24 cellular contexts compared by ENCODE assay signal in the genomic region with DNA sequence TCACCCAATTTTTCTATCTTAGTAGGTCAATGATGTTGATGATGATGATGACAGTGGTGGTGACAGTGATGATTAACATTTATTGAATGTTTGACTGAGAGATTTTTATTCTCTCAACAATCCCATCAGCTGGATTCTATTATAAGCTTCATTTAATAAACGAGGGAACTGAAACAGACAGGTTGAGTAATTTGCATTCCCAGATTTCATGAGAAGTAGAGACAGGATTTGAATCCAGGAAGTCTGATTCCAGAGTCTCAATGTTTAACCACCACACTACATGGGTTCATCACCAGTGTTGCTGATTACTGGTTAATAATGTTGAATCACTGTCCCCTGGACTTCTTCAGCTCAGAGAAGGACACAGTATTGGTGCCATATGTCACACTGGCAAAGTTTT.
"Had no signal": no experiment of that assay in that cellular context is flagged by ENCODE, and none has a peak within 500 bp of the region (broad histone marks: within the 10 kb centered on the region; RNA-seq: fewer than 3 reads in every experiment).

No MANE protein-coding gene starts in this region.

- FAIRE-seq: colon, islet of Langerhans had no signal

- H3K4me3 ChIP-seq: dorsolateral prefrontal cortex, heart right ventricle, lower lobe of right lung, prostate gland, sigmoid colon, spleen, testis, tibial artery had no signal

- H3K4me1 ChIP-seq: foreskin keratinocyte, prostate gland had no signal

- H3K9me3 ChIP-seq: heart right ventricle, lower lobe of right lung, prostate gland, sigmoid colon, spleen, testis, tibial artery had no signal

- H3K27ac ChIP-seq: dorsolateral prefrontal cortex, epithelial cell of prostate, foreskin keratinocyte, lower lobe of right lung, prostate gland, sigmoid colon, testis, tibial artery had no signal

- DNase-seq: dorsolateral prefrontal cortex; effector CD4-positive, alpha-beta T cell; foreskin keratinocyte; glutamatergic neuron; heart right ventricle; hippocampal formation; left cardiac atrium; left ventricle myocardium superior; lower lobe of right lung; naive thymus-derived CD8-positive, alpha-beta T cell; nephron progenitor cell; nucleus accumbens; right cardiac atrium; sigmoid colon; spleen; stimulated activated CD4-positive, alpha-beta T cell treated with anti-CD3 and anti-CD28 coated beads, Interleukin-4, amount 100 ng/mL, for 4 hours; stimulated activated naive CD8-positive, alpha-beta T cell treated with anti-CD3 and anti-CD28 coated beads, Interleukin-15, Interleukin-2, amounts not matched to agents 100 U/mL and 50 U/mL, for 24 hours; substantia nigra; testis; tibial artery had no signal

- H3K27me3 ChIP-seq: foreskin keratinocyte, sigmoid colon, spleen, testis, tibial artery had no signal

- H3K36me3 ChIP-seq: lower lobe of right lung, prostate gland, sigmoid colon, tibial artery had no signal
